In genomic region chr1:62723841-62724240, GRCh38 we compare ENCODE assay signal across 23 cellular contexts.
"Had no signal": no experiment of that assay in that cellular context is flagged by ENCODE, and none has a peak within 500 bp of the region (broad histone marks: within the 10 kb centered on the region; RNA-seq: fewer than 3 reads in every experiment).

No MANE protein-coding gene starts in this region.

- H3K4me1 Mint-ChIP-seq: activated naive CD4-positive, alpha-beta T cell treated with anti-CD3 and anti-CD28 coated beads, Interleukin-2, amount 50 U/mL, for 24 hours had no signal

- DNase-seq: activated gamma-delta T cell treated with Interleukin-2 at 50 U/mL for 16 hours; activated T-cell treated with anti-CD3 and anti-CD28 coated beads, Interleukin-2, amount 50 U/mL, for 1 hour; anterior cingulate cortex; brain microvascular endothelial cell; central memory CD4-positive, alpha-beta T cell; heart right ventricle; islet precursor cell; left colon; mucosa of descending colon; nephron progenitor cell; occipital lobe; retina; sigmoid colon; stimulated activated CD4-positive, alpha-beta T cell treated with anti-CD3 and anti-CD28 coated beads, Interleukin-15, amount 100 ng/mL, for 24 hours; stimulated activated CD8-positive, alpha-beta memory T cell treated with anti-CD3 and anti-CD28 coated beads, Interleukin-4, amount 100 ng/mL, for 48 hours; stimulated activated naive B cell treated with anti-CD40 and anti-IgM and Interleukin-4, amounts not matched to agents 10 μg/mL and 1 μg/mL and 100 μg/mL, for 72 hours; T-helper 1 cell; trophoblast cell had no signal

- ATAC-seq: heart right ventricle, left colon, mucosa of descending colon had no signal

- H3K36me3 Mint-ChIP-seq: activated naive CD4-positive, alpha-beta T cell treated with anti-CD3 and anti-CD28 coated beads, Interleukin-2, amount 50 U/mL, for 24 hours; stimulated activated naive B cell treated with anti-CD40 and anti-IgM and Interleukin-4, amounts not matched to agents 10 μg/mL and 1 μg/mL and 100 μg/mL, for 72 hours had no signal

- H3K27me3 ChIP-seq: brain microvascular endothelial cell, sigmoid colon had no signal

- H3K27ac ChIP-seq: brain microvascular endothelial cell, epithelial cell of prostate, sigmoid colon had no signal

- H3K9me3 ChIP-seq: heart right ventricle, mucosa of descending colon, sigmoid colon had no signal

- H3K27ac Mint-ChIP-seq: activated naive CD4-positive, alpha-beta T cell treated with anti-CD3 and anti-CD28 coated beads, Interleukin-2, amount 50 U/mL, for 24 hours; memory B cell; stimulated activated naive B cell treated with anti-CD40 and anti-IgM and Interleukin-4, amounts not matched to agents 10 μg/mL and 1 μg/mL and 100 μg/mL, for 72 hours had no signal

- H3K36me3 ChIP-seq: brain microvascular endothelial cell, heart right ventricle, sigmoid colon had no signal

- H3K9me3 Mint-ChIP-seq: activated naive CD4-positive, alpha-beta T cell treated with anti-CD3 and anti-CD28 coated beads, Interleukin-2, amount 50 U/mL, for 24 hours; memory B cell; nephron progenitor cell; stimulated activated naive B cell treated with anti-CD40 and anti-IgM and Interleukin-4, amounts not matched to agents 10 μg/mL and 1 μg/mL and 100 μg/mL, for 72 hours had no signal

- H3K27me3 Mint-ChIP-seq: activated naive CD4-positive, alpha-beta T cell treated with anti-CD3 and anti-CD28 coated beads, Interleukin-2, amount 50 U/mL, for 24 hours; progenitor cell of endocrine pancreas; stimulated activated naive B cell treated with anti-CD40 and anti-IgM and Interleukin-4, amounts not matched to agents 10 μg/mL and 1 μg/mL and 100 μg/mL, for 72 hours had no signal

- H3K4me2 ChIP-seq: smooth muscle cell had no signal

- H3K4me3 ChIP-seq: heart right ventricle, mucosa of descending colon, sigmoid colon, smooth muscle cell had no signal

- H3K4me3 Mint-ChIP-seq: activated naive CD4-positive, alpha-beta T cell treated with anti-CD3 and anti-CD28 coated beads, Interleukin-2, amount 50 U/mL, for 24 hours; memory B cell; nephron progenitor cell; stimulated activated naive B cell treated with anti-CD40 and anti-IgM and Interleukin-4, amounts not matched to agents 10 μg/mL and 1 μg/mL and 100 μg/mL, for 72 hours had no signal
